ENCODE assay signal across 8 cellular contexts in genomic region chr3:25789596-25790556, GRCh38. TPM values are rescaled to one million over a fixed set of nuclear protein-coding genes. Genes with fewer than 3 reads are reported as not detected.
DNase-seq lines count a peak whose midpoint lies in the region; ATAC-seq and TF ChIP-seq lines count a peak whose summit lies in the region.

OXSM (plus strand) TSS chr3:25790090; CDS start chr3:25791021, 931 bp downstream.

- peak; percentile 94 for DNase-seq in GM12864 (ENCODE audit: low read depth)
- peak; percentile 65 for DNase-seq in NCI-H128 (lab: John Stamatoyannopoulos, UW; ENCODE audit: unreplicated experiment)
- peak; percentile 94 for DNase-seq in activated naive CD8-positive, alpha-beta T cell treated with anti-CD3 and anti-CD28 coated beads for 36 hours
- peak; percentile 94 for DNase-seq in Right ventricle myocardium superior
- DNase-seq in ovary: peak; percentile 75 to 90 (median 82)
- peak; percentile 93 for DNase-seq in thyroid gland

- peak within 1 kb of the TSS; percentile 98 for H3K27ac Mint-ChIP-seq in activated naive CD8-positive, alpha-beta T cell treated with anti-CD3 and anti-CD28 coated beads for 36 hours

- H3K4me2 ChIP-seq in SU-DHL-6 (ENCODE audit: low read depth, low read length, poor library complexity, severe bottlenecking): peak within 1 kb of the TSS; percentile 77

- TF ChIP-seq CTCF in GM12864 (IDR thresholded peaks at IDR 0.05; ENCODE audit: low read depth, low read length, missing control alignments): peak; percentile 8
- TF ChIP-seq CTCF in SU-DHL-6 (IDR thresholded peaks at IDR 0.05; ENCODE audit: insufficient read depth, low read length, poor library complexity, severe bottlenecking): no peak
- no peak for TF ChIP-seq CTCF in ovary (IDR thresholded peaks at IDR 0.05)
- TF ChIP-seq CTCF in thyroid gland (IDR thresholded peaks at IDR 0.05): peak in 1 of 6 experiments; percentile 3

- peaks cover 12% of the 10 kb centered on the region for H3F3A ChIP-seq in SU-DHL-6 (ENCODE audit: insufficient read depth)

- peak; percentile 32 for TF ChIP-seq EP300 in ovary (IDR thresholded peaks at IDR 0.05)

- H3K27ac ChIP-seq in SU-DHL-6 (ENCODE audit: low read depth, low read length): peak within 1 kb of the TSS; percentile 82
- H3K27ac ChIP-seq in ovary: peak within 1 kb of the TSS; percentile 5 to 68
- peak within 1 kb of the TSS; percentile 74 to 89 (median 86) for H3K27ac ChIP-seq in thyroid gland

- H3K79me2 ChIP-seq in SU-DHL-6 (ENCODE audit: insufficient read depth, low read length): peaks cover 7% of the 10 kb centered on the region; the same call in 1 of the 2 replicates

- H2AFZ ChIP-seq in SU-DHL-6 (ENCODE audit: low read depth, low read length, severe bottlenecking): peak within 1 kb of the TSS; percentile 96

- H3K4me3 ChIP-seq in GM12864 (ENCODE audit: low read depth, low read length) (peak within 1 kb of the TSS; percentile 63), SU-DHL-6 (ENCODE audit: insufficient read depth, low read length, poor library complexity, severe bottlenecking) (peak within 1 kb of the TSS; percentile 82), ovary (peak within 1 kb of the TSS; percentile 51), thyroid gland (replicated peaks in 1 of 3) (peak within 1 kb of the TSS; percentile 42 to 67 (median 66))

- WGBS in ovary, 3 donors: 0 to 1% (median 1%) methylated on average over 54 to 56 of the region's 56 CpGs
- 1% methylated on average over 45 to 56 of the region's 56 CpGs for WGBS in thyroid gland, 2 donors

- no peaks in the 10 kb centered on the region for H3K9me3 ChIP-seq in SU-DHL-6 (ENCODE audit: insufficient read depth, low read length)
- no peaks in the 10 kb centered on the region for H3K9me3 ChIP-seq in ovary
- no peaks in the 10 kb centered on the region for H3K9me3 ChIP-seq in thyroid gland

- no peaks in the 10 kb centered on the region for H3K9me2 ChIP-seq in SU-DHL-6 (replicated peaks; ENCODE audit: insufficient read depth, low read length)

- TF ChIP-seq POLR2A in ovary (IDR thresholded peaks at IDR 0.05): peak; percentile 38
- TF ChIP-seq POLR2A in thyroid gland (IDR thresholded peaks at IDR 0.05): peak; percentile 9 to 96

- H3K27me3 ChIP-seq in SU-DHL-6 (ENCODE audit: low read length) (no peaks in the 10 kb centered on the region), ovary (no peaks in the 10 kb centered on the region), thyroid gland (no peaks in the 10 kb centered on the region)

- peak within 1 kb of the TSS; percentile 96 for H3K4me3 Mint-ChIP-seq in activated naive CD8-positive, alpha-beta T cell treated with anti-CD3 and anti-CD28 coated beads for 36 hours

- peak; percentile 95 for ATAC-seq in HG02678 (IDR thresholded peaks at IDR 0.05; ENCODE audit: unreplicated experiment)
- peak; percentile 98 for ATAC-seq in Right ventricle myocardium superior (ENCODE audit: poor library complexity)

- H3K4me1 Mint-ChIP-seq in activated naive CD8-positive, alpha-beta T cell treated with anti-CD3 and anti-CD28 coated beads for 36 hours: peaks cover 39% of the 10 kb centered on the region

- H3K36me3 Mint-ChIP-seq in activated naive CD8-positive, alpha-beta T cell treated with anti-CD3 and anti-CD28 coated beads for 36 hours: peaks cover 18% of the 10 kb centered on the region

- no peaks in the 10 kb centered on the region for H3K27me3 Mint-ChIP-seq in activated naive CD8-positive, alpha-beta T cell treated with anti-CD3 and anti-CD28 coated beads for 36 hours

- H3K9ac ChIP-seq in SU-DHL-6 (ENCODE audit: low read length): peak within 1 kb of the TSS; percentile 80

- no peaks in the 10 kb centered on the region for H4K20me1 ChIP-seq in SU-DHL-6 (ENCODE audit: low read depth, low read length)

- H3K4me1 ChIP-seq in ovary (ENCODE audit: insufficient read depth): peaks cover 2% of the 10 kb centered on the region
- H3K4me1 ChIP-seq in thyroid gland: peaks cover 6 to 19% of the 10 kb centered on the region in 2 donors

- H3K9me3 Mint-ChIP-seq in activated naive CD8-positive, alpha-beta T cell treated with anti-CD3 and anti-CD28 coated beads for 36 hours: no peaks in the 10 kb centered on the region

- H3K36me3 ChIP-seq in SU-DHL-6 (ENCODE audit: low read length) (no peaks in the 10 kb centered on the region), ovary (no peaks in the 10 kb centered on the region), thyroid gland (peaks cover 0 to 4% of the 10 kb centered on the region in 2 donors)

- intact Hi-C loops in Right ventricle myocardium superior (cut with DNase I) (loop anchor here (5.0 kb wide), 1 partner anchor 128 kb away; the partner anchor contains the start of gene TOP2B), ovary (cut with DNase I) (loop anchor here in 2 of 4 donors (10.0 kb wide), 1 partner anchor 125 kb away; the partner anchor contains the start of gene TOP2B (in 2 of the 2)), thyroid gland (cut with DNase I) (loop anchor here (10.0 kb wide), 1 partner anchor 115 kb away; no protein-coding TSS in a partner anchor)

RNA-seq across cellular contexts. Expression of gene OXSM, which starts in this region (rescaled TPM):
- total RNA-seq in activated naive CD8-positive, alpha-beta T cell treated with anti-CD3 and anti-CD28 coated beads for 36 hours: 10 to 100 TPM; 14.2 to 15.0 TPM
- total RNA-seq in Right ventricle myocardium superior (17.7 TPM), ovary (1 to 10 TPM; 3.6 to 8.0 (median 6.6) TPM), thyroid gland (10 to 100 TPM; 13.4 to 40.7 (median 14.5) TPM)
- polyA plus RNA-seq in ovary: 1 to 10 TPM; 6.5 to 8.9 TPM

Comparison
In these comparisons a context has a peak if more than half of its experiments do, and no peak if none do; other contexts are left out.
1. Peak in every context shown above with its lines: DNase-seq, ATAC-seq, H3K4me3 ChIP-seq and H3K27ac ChIP-seq.